In the genomic region with DNA sequence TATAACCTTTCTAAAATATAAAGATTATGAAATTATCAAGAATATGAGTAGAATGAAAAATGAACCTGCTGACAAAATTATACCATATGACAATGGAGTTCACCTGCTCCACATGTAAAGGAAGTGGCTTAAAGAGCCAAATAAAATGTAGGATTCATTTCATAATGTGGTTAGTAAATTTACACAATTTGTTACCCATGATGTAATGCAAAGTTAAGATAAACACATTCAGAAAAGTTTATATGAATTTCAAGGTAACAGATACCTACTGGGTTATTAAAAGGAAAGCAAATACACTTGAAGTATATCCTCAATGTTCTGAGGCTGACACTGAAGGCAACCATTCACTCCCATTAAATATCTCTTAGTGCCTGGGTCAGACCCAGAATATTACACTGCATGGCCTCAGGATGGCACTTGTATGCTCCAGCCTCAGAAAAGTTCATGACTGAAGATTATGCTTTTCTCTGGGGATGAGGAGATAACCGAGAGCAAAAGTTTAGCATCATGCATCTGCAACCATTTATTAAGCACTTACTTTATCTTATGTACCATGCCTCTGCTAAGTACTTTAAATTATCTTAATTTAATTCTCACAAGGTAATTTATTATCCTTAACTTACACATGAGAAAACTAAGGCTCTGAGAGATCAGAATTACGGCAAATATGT, we compare ENCODE assay signal across 29 cellular contexts. TPM values are rescaled to one million over a fixed set of nuclear protein-coding genes. Genes with fewer than 3 reads are reported as not detected.
A peak's percentile ranks its signal among the peaks of the same experiment; 100 is the strongest.
DNase-seq lines count a peak whose midpoint lies in the region; ATAC-seq and TF ChIP-seq lines count a peak whose summit lies in the region.
"Had no signal": no experiment of that assay in that cellular context is flagged by ENCODE, and none has a peak within 500 bp of the region (broad histone marks: within the 10 kb centered on the region; RNA-seq: fewer than 3 reads in every experiment).

No MANE protein-coding gene starts in this region.

- peaks cover 96% of the 10 kb centered on the region for H3K79me2 ChIP-seq in Loucy (ENCODE audit: insufficient read depth, low read length)
- H3K79me2 ChIP-seq in GM23338 (replicated peaks; ENCODE audit: insufficient read depth) = peaks cover 94% of the 10 kb centered on the region

- peak overlapping the region; percentile 23 for H3K27ac Mint-ChIP-seq in activated T-cell treated with anti-CD3 and anti-CD28 coated beads, Interleukin-2, amount 50 U/mL, for 24 hours
- peak overlapping the region; percentile 36 for H3K27ac Mint-ChIP-seq in mesothelial cell of epicardium
- no peak overlapping the region for H3K27ac Mint-ChIP-seq in activated T-helper 17 cell treated with anti-CD3 and anti-CD28 coated beads, Interleukin-2, amount 50 U/mL, for 72 hours
- no peak overlapping the region for H3K27ac Mint-ChIP-seq in GM23338
- H3K27ac Mint-ChIP-seq: activated naive CD8-positive, alpha-beta T cell treated with anti-CD3 and anti-CD28 coated beads for 36 hours; memory B cell; stimulated activated naive CD8-positive, alpha-beta T cell treated with anti-CD3 and anti-CD28 coated beads, Interleukin-15, Interleukin-2, amounts not matched to agents 100 ng/mL and 50 ng/mL, for 24 hours had no signal

- no peak for DNase-seq in activated T-cell treated with anti-CD3 and anti-CD28 coated beads, Interleukin-2, amount 50 U/mL, for 24 hours
- no peak for DNase-seq in activated T-cell treated with anti-CD3 and anti-CD28 coated beads, Interleukin-2, amount 50 U/mL, for 4 hours
- DNase-seq in mesothelial cell of epicardium (ENCODE audit: low spot score in 2 of 2, unreplicated experiment in 2 of 2) = no peak
- DNase-seq in GM23338 (ENCODE audit: low spot score) = no peak
- DNase-seq: activated CD4-positive, alpha-beta T cell treated with anti-CD3 and anti-CD28 coated beads for 36 hours; activated effector memory CD4-positive, alpha-beta T cell treated with anti-CD3 and anti-CD28 coated beads, Interleukin-2, amount 50 U/mL, for 16 hours; activated naive CD8-positive, alpha-beta T cell treated with anti-CD3 and anti-CD28 coated beads for 36 hours; aorta; CD4-positive, alpha-beta memory T cell; DND-41; H7; hippocampal formation; left cardiac atrium; NCI-H1436 treated with DMSO at 0.1 percent for 48 hours; NCI-H2107; NCI-H446 treated with DMSO at 0.1 percent for 48 hours; NCI-H82; uterus had no signal

- H3K9ac ChIP-seq in Loucy (ENCODE audit: low read depth, low read length, poor library complexity, severe bottlenecking) = no peak overlapping the region
- H3K9ac ChIP-seq: parathyroid adenoma had no signal

- H3K27me3 Mint-ChIP-seq in activated T-cell treated with anti-CD3 and anti-CD28 coated beads, Interleukin-2, amount 50 U/mL, for 24 hours = no peaks in the 10 kb centered on the region
- no peaks in the 10 kb centered on the region for H3K27me3 Mint-ChIP-seq in activated T-cell treated with anti-CD3 and anti-CD28 coated beads, Interleukin-2, amount 50 U/mL, for 4 hours (ENCODE audit: low read depth)
- H3K27me3 Mint-ChIP-seq in mesothelial cell of epicardium (ENCODE audit: low read depth) = no peaks in the 10 kb centered on the region
- H3K27me3 Mint-ChIP-seq in activated T-helper 17 cell treated with anti-CD3 and anti-CD28 coated beads, Interleukin-2, amount 50 U/mL, for 72 hours = no peaks in the 10 kb centered on the region
- H3K27me3 Mint-ChIP-seq in GM23338 (ENCODE audit: insufficient read depth, low read depth, poor library complexity) = peaks cover 2% of the 10 kb centered on the region
- H3K27me3 Mint-ChIP-seq: activated CD4-positive, alpha-beta T cell treated with anti-CD3 and anti-CD28 coated beads for 36 hours; activated naive CD8-positive, alpha-beta T cell treated with anti-CD3 and anti-CD28 coated beads for 36 hours; CD4-positive, alpha-beta memory T cell; memory B cell; stimulated activated naive CD8-positive, alpha-beta T cell treated with anti-CD3 and anti-CD28 coated beads, Interleukin-15, Interleukin-2, amounts not matched to agents 100 ng/mL and 50 ng/mL, for 24 hours had no signal

- TF ChIP-seq CTCF in Loucy (conservative IDR thresholded peaks at IDR 0.05; ENCODE audit: low read length) (0 out of 2 replicates have a peak, but pooled peaks have one; percentile 19), mesothelial cell of epicardium (IDR thresholded peaks at IDR 0.05; ENCODE audit: unreplicated experiment) (no peak), GM23338 (conservative IDR thresholded peaks at IDR 0.05; ENCODE audit: low read depth in 2 of 2) (no peak)

- H3F3A ChIP-seq in Loucy (ENCODE audit: low read depth) = no peaks in the 10 kb centered on the region
- no peaks in the 10 kb centered on the region; the same call in 1 of the 2 replicates for H3F3A ChIP-seq in GM23338 (replicated peaks; ENCODE audit: low read depth)

- no peak overlapping the region; the same call in 1 of the 2 replicates for H3K27ac ChIP-seq in GM23338 (ENCODE audit: low read depth)
- H3K27ac ChIP-seq: HL-60, parathyroid adenoma, thoracic aorta, uterus, VCaP had no signal

- peak overlapping the region; percentile 88 for H3K4me2 ChIP-seq in Loucy (ENCODE audit: low read depth, low read length, poor library complexity, severe bottlenecking)
- H3K4me2 ChIP-seq in GM23338 = no peak overlapping the region
- H3K4me2 ChIP-seq: smooth muscle cell had no signal

- H3K36me3 Mint-ChIP-seq in activated T-cell treated with anti-CD3 and anti-CD28 coated beads, Interleukin-2, amount 50 U/mL, for 24 hours (ENCODE audit: low read depth) = peaks cover 14% of the 10 kb centered on the region
- H3K36me3 Mint-ChIP-seq in activated T-cell treated with anti-CD3 and anti-CD28 coated beads, Interleukin-2, amount 50 U/mL, for 4 hours (ENCODE audit: insufficient read depth) = peaks cover 9% of the 10 kb centered on the region
- H3K36me3 Mint-ChIP-seq in mesothelial cell of epicardium (peaks cover 4% of the 10 kb centered on the region), GM23338 (ENCODE audit: low read depth) (no peaks in the 10 kb centered on the region)
- H3K36me3 Mint-ChIP-seq in activated T-helper 17 cell treated with anti-CD3 and anti-CD28 coated beads, Interleukin-2, amount 50 U/mL, for 72 hours (ENCODE audit: low read depth) = peaks cover 27% of the 10 kb centered on the region

- H3K36me3 ChIP-seq in Loucy (ENCODE audit: insufficient read depth, low read length) = no peaks in the 10 kb centered on the region
- no peaks in the 10 kb centered on the region for H3K36me3 ChIP-seq in GM23338 (ENCODE audit: insufficient read depth)
- H3K36me3 ChIP-seq: thoracic aorta, uterus had no signal

- no peaks in the 10 kb centered on the region for H3K27me3 ChIP-seq in Loucy (ENCODE audit: insufficient read depth, low read length, poor library complexity, severe bottlenecking)
- no peaks in the 10 kb centered on the region for H3K27me3 ChIP-seq in GM23338 (ENCODE audit: insufficient read depth)
- H3K27me3 ChIP-seq: uterus had no signal

- H4K20me1 ChIP-seq in Loucy (ENCODE audit: insufficient read depth, low read length, poor library complexity, severe bottlenecking) (peaks cover 39% of the 10 kb centered on the region), GM23338 (replicated peaks; ENCODE audit: insufficient read depth) (0 out of 2 replicates have a peak, but pooled peaks cover 3% of the 10 kb centered on the region)

- no peaks in the 10 kb centered on the region for H3K9me2 ChIP-seq in Loucy (replicated peaks; ENCODE audit: low read depth, low read length)
- H3K9me2 ChIP-seq in GM23338 (ENCODE audit: insufficient read depth) = no peaks in the 10 kb centered on the region

- no peaks in the 10 kb centered on the region for H3K9me3 Mint-ChIP-seq in activated T-cell treated with anti-CD3 and anti-CD28 coated beads, Interleukin-2, amount 50 U/mL, for 24 hours
- H3K9me3 Mint-ChIP-seq in activated T-cell treated with anti-CD3 and anti-CD28 coated beads, Interleukin-2, amount 50 U/mL, for 4 hours = no peaks in the 10 kb centered on the region
- H3K9me3 Mint-ChIP-seq in mesothelial cell of epicardium (no peaks in the 10 kb centered on the region), GM23338 (no peaks in the 10 kb centered on the region)
- no peaks in the 10 kb centered on the region for H3K9me3 Mint-ChIP-seq in activated T-helper 17 cell treated with anti-CD3 and anti-CD28 coated beads, Interleukin-2, amount 50 U/mL, for 72 hours
- H3K9me3 Mint-ChIP-seq: activated naive CD8-positive, alpha-beta T cell treated with anti-CD3 and anti-CD28 coated beads for 36 hours; CD4-positive, alpha-beta memory T cell; memory B cell; stimulated activated naive CD8-positive, alpha-beta T cell treated with anti-CD3 and anti-CD28 coated beads, Interleukin-15, Interleukin-2, amounts not matched to agents 100 ng/mL and 50 ng/mL, for 24 hours had no signal

- peaks cover 73% of the 10 kb centered on the region for H3K4me1 Mint-ChIP-seq in activated T-cell treated with anti-CD3 and anti-CD28 coated beads, Interleukin-2, amount 50 U/mL, for 24 hours (ENCODE audit: low read depth)
- H3K4me1 Mint-ChIP-seq in activated T-cell treated with anti-CD3 and anti-CD28 coated beads, Interleukin-2, amount 50 U/mL, for 4 hours (ENCODE audit: low read depth) = peaks cover 70% of the 10 kb centered on the region
- peaks cover 56% of the 10 kb centered on the region for H3K4me1 Mint-ChIP-seq in mesothelial cell of epicardium
- peaks cover 51% of the 10 kb centered on the region for H3K4me1 Mint-ChIP-seq in activated T-helper 17 cell treated with anti-CD3 and anti-CD28 coated beads, Interleukin-2, amount 50 U/mL, for 72 hours
- H3K4me1 Mint-ChIP-seq in GM23338 = peaks cover 62% of the 10 kb centered on the region

- H2AFZ ChIP-seq in Loucy (ENCODE audit: low read length) = no peak overlapping the region
- H2AFZ ChIP-seq in GM23338 = no peak overlapping the region
- H2AFZ ChIP-seq: parathyroid adenoma had no signal

- peaks cover 58% of the 10 kb centered on the region for H3K4me1 ChIP-seq in Loucy (ENCODE audit: insufficient read depth, low read length, poor library complexity, severe bottlenecking)
- H3K4me1 ChIP-seq in GM23338 (ENCODE audit: insufficient read depth) = peaks cover 77% of the 10 kb centered on the region
- H3K4me1 ChIP-seq: uterus had no signal

- no peak overlapping the region for H3K4me3 Mint-ChIP-seq in activated T-cell treated with anti-CD3 and anti-CD28 coated beads, Interleukin-2, amount 50 U/mL, for 24 hours
- no peak overlapping the region for H3K4me3 Mint-ChIP-seq in activated T-cell treated with anti-CD3 and anti-CD28 coated beads, Interleukin-2, amount 50 U/mL, for 4 hours
- H3K4me3 Mint-ChIP-seq in mesothelial cell of epicardium (no peak overlapping the region), GM23338 (no peak overlapping the region)
- no peak overlapping the region for H3K4me3 Mint-ChIP-seq in activated T-helper 17 cell treated with anti-CD3 and anti-CD28 coated beads, Interleukin-2, amount 50 U/mL, for 72 hours
- H3K4me3 Mint-ChIP-seq: activated CD4-positive, alpha-beta T cell treated with anti-CD3 and anti-CD28 coated beads for 36 hours; activated naive CD8-positive, alpha-beta T cell treated with anti-CD3 and anti-CD28 coated beads for 36 hours; memory B cell; stimulated activated naive CD8-positive, alpha-beta T cell treated with anti-CD3 and anti-CD28 coated beads, Interleukin-15, Interleukin-2, amounts not matched to agents 100 ng/mL and 50 ng/mL, for 24 hours had no signal

- H3K9me3 ChIP-seq in Loucy (ENCODE audit: insufficient read depth, low read depth, low read length) = no peaks in the 10 kb centered on the region
- H3K9me3 ChIP-seq: thoracic aorta, uterus had no signal

- ATAC-seq in activated T-cell treated with anti-CD3 and anti-CD28 coated beads, Interleukin-2, amount 50 U/mL, for 4 hours = no peak
- ATAC-seq in SK-N-SH treated with all-trans-retinoic acid at 6 μM for 48 hours (peak; percentile 76), GM23338 (no peak), HG02840 (IDR thresholded peaks at IDR 0.05; ENCODE audit: low FRiP score, unreplicated experiment) (no peak)
- no peak for ATAC-seq in activated T-helper 17 cell treated with anti-CD3 and anti-CD28 coated beads, Interleukin-2, amount 50 U/mL, for 72 hours (replicated peaks)
- ATAC-seq: left cardiac atrium had no signal

- H3K4me3 ChIP-seq in Loucy (ENCODE audit: low read length, poor library complexity, severe bottlenecking) = peak overlapping the region; percentile 10
- no peak overlapping the region for H3K4me3 ChIP-seq in GM23338
- H3K4me3 ChIP-seq: smooth muscle cell, thoracic aorta, uterus had no signal

RNA-seq across cellular contexts. Expression of gene STRN, which starts 6.2 kb away (rescaled TPM):
- total RNA-seq in activated T-cell treated with anti-CD3 and anti-CD28 coated beads, Interleukin-2, amount 50 U/mL, for 4 hours = 10 to 100 TPM; 19.0 to 19.7 (median 19.7) TPM
- total RNA-seq in mesothelial cell of epicardium = 24.9 to 26.6 TPM (median 25.7 TPM) in 3 replicates
- total RNA-seq in activated T-helper 17 cell treated with anti-CD3 and anti-CD28 coated beads, Interleukin-2, amount 50 U/mL, for 72 hours = 10 to 100 TPM; 25.5 to 29.6 TPM
- total RNA-seq in GM23338 (2014; rRNA removed; shearing (Covaris generic)) = 34.0 and 34.5 TPM in 2 replicates
- 15.0 and 16.1 TPM in 2 replicates for polyA plus RNA-seq in GM23338 (2016; fragmentation: Nextera tagmentation; extraction: Ambion mirVana)

Comparison
In these comparisons a context has a peak if more than half of its experiments do, and no peak if none do; other contexts are left out.
1. H3K27ac Mint-ChIP-seq: peak in activated T-cell treated with anti-CD3 and anti-CD28 coated beads, Interleukin-2, amount 50 U/mL, for 24 hours (single experiment) and mesothelial cell of epicardium (single experiment); none in activated T-helper 17 cell treated with anti-CD3 and anti-CD28 coated beads, Interleukin-2, amount 50 U/mL, for 72 hours (single experiment) and GM23338 (single experiment).